In the genomic region with DNA sequence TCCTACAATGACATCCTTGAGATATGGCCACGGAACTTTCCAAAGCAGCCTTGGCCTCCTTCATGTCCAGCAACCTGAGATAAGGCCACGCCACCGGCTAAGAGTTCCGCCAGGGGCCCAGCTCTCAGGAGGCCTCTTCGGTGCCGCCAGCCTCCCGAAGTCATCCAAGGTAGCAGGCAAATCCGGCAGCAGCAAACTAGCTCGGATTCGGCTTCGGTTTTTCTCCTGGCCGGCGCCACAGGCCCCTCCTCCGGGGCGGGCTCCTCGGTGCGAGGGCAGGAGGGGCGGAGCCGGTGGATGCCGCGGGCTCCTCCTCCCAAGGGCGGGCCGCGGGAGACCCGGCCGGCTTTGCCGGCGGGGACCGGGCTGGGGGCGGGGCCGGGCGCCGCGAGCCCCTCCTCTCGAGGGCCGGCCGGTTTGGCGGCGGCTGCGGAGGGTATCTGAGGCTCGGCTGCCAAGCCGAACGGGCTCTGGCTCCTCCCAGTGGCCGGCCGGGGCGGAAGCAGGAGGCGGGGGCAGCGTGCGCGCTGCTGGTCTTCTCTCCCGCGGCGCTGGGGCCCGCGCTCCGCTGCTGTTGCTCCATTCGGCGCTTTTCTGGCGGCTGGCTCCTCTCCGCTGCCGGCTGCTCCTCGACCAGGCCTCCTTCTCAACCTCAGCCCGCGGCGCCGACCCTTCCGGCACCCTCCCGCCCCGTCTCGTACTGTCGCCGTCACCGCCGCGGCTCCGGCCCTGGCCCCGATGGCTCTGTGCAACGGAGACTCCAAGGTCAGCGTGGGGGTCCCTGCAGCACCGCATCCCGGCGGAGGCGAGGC, we compare ENCODE assay signal across 8 cellular contexts. TPM values are rescaled to one million over a fixed set of nuclear protein-coding genes. Genes with fewer than 3 reads are reported as not detected.
DNase-seq lines count a peak whose midpoint lies in the region; ATAC-seq, FAIRE-seq and TF ChIP-seq lines count a peak whose summit lies in the region.

Gene GMPS, plus strand, starts transcription at position 518 of the 812 bp plus-strand sequence. Its CDS starts 221 bp downstream, at position 739.

- peak; percentile 75 to 88 for TF ChIP-seq POLR2A in HepG2 (IDR thresholded peaks at IDR 0.05; ENCODE audit: insufficient read depth in 1 of 2, low read depth in 2 of 2, low read length in 2 of 2)

- H3K4me3 Mint-ChIP-seq in dendritic cell treated with granulocyte-macrophage colony-stimulating factor and Interleukin-4, amounts not matched to agents 40 ng/mL and 50 ng/mL, for 4 days: peak within 1 kb of the TSS; percentile 95

- no peaks in the 10 kb centered on the region for H3K9me3 ChIP-seq in HepG2 (ENCODE audit: low read length)

- TF ChIP-seq CTCF in C4-2B (conservative IDR thresholded peaks at IDR 0.05) (peak; percentile 58), HepG2 (CRISPR knock-in tag; IDR thresholded peaks at IDR 0.05) (peak; percentile 85)

- intact Hi-C loops in dendritic cell treated with granulocyte-macrophage colony-stimulating factor and Interleukin-4, amounts not matched to agents 40 ng/mL and 50 ng/mL, for 4 days (cut with micrococcal nuclease): loop anchor here (1.0 kb wide), 2 partner anchors 16 to 64 kb away; partner anchors contain the start of genes C3orf33 and SLC33A1
- intact Hi-C loops in HepG2 (cut with micrococcal nuclease; ENCODE audit: unreplicated experiment): loop anchor here (1.0 to 5.0 kb wide), 4 partner anchors 16 to 158 kb away; partner anchors contain the start of genes C3orf33 and SLC33A1

- TF ChIP-seq RAD21 in HepG2 (CRISPR knock-in tag; IDR thresholded peaks at IDR 0.05): peak; percentile 94

- CTCF ChIA-PET in HepG2 (lab: Yijun Ruan, JAX; ENCODE audit: low intra/inter-chr PET ratio, low total read pairs): interaction anchor here (1.1 kb wide), 1 partner anchor 65 kb away, joined by 3 read pairs; the partner anchor contains the start of gene C3orf33

- H3K27me3 ChIP-seq in HepG2 (ENCODE audit: control insufficient read depth in 1 of 2, insufficient read depth in 2 of 2, low read length in 2 of 2): no peaks in the 10 kb centered on the region; a peak in 1 of 5 replicates

- H3K4me1 ChIP-seq in HepG2 (ENCODE audit: insufficient read depth, low read length): peaks cover 51% of the 10 kb centered on the region

- peak within 1 kb of the TSS; percentile 93 for H3K27ac Mint-ChIP-seq in dendritic cell treated with granulocyte-macrophage colony-stimulating factor and Interleukin-4, amounts not matched to agents 40 ng/mL and 50 ng/mL, for 4 days

- peaks cover 8% of the 10 kb centered on the region for H3K36me3 Mint-ChIP-seq in dendritic cell treated with granulocyte-macrophage colony-stimulating factor and Interleukin-4, amounts not matched to agents 40 ng/mL and 50 ng/mL, for 4 days (ENCODE audit: low read depth)

- TF ChIP-seq EP300 in HepG2 (IDR thresholded peaks at IDR 0.05; ENCODE audit: low read depth in 2 of 2, low read length in 2 of 2): no peak
- TF ChIP-seq EP300 in HepG2 (CRISPR knock-in tag; IDR thresholded peaks at IDR 0.05; ENCODE audit: borderline replicate concordance): no peak

- no TSS peak for BruUV-seq in HepG2 (replicated peaks; lab: Mats Ljungman, UMichigan)

- H3K9ac ChIP-seq in HepG2 (ENCODE audit: insufficient read depth, low read depth, low read length): peak within 1 kb of the TSS; percentile 98

- H3K9me3 Mint-ChIP-seq in dendritic cell treated with granulocyte-macrophage colony-stimulating factor and Interleukin-4, amounts not matched to agents 40 ng/mL and 50 ng/mL, for 4 days: no peaks in the 10 kb centered on the region

- DNase-seq in NCI-H748 (lab: John Stamatoyannopoulos, UW; ENCODE audit: unreplicated experiment): peak; percentile 97
- DNase-seq in activated CD4-positive, alpha-beta T cell treated with anti-CD3 and anti-CD28 coated beads, Interleukin-2, amount 50 U/mL, for 24 hours (ENCODE audit: low read depth in 1 of 2, low spot score in 1 of 2): peak; percentile 89 to 90
- peak; percentile 84 for DNase-seq in HepG2 (ENCODE audit: low spot score)
- DNase-seq in stimulated activated CD4-positive, alpha-beta T cell treated with anti-CD3 and anti-CD28 coated beads, Interleukin-4, amount 100 ng/mL, for 1 hour: peak; percentile 95

- in situ Hi-C loops in HepG2 (cut with HindIII; ENCODE audit: extremely low pct_ligation_motif_present, low pct_unique_long_range_greater_than_20kb): no loop called here

- H4K20me1 ChIP-seq in HepG2 (ENCODE audit: insufficient read depth, low read length): peaks cover 7% of the 10 kb centered on the region; the same call in 1 of the 2 replicates

- ATAC-seq in GM19372 (IDR thresholded peaks at IDR 0.05; ENCODE audit: low read depth, unreplicated experiment) (peak; percentile 88), HG03558 (IDR thresholded peaks at IDR 0.05; ENCODE audit: extremely low read depth, unreplicated experiment) (peak; percentile 90), HepG2 (peak; percentile 93)

- no peaks in the 10 kb centered on the region for H3K36me3 ChIP-seq in HepG2 (replicated peaks in 1 of 2; ENCODE audit: control insufficient read depth in 1 of 2, insufficient read depth in 2 of 2, low read length in 2 of 2)

- POLR2A ChIA-PET in HepG2 (lab: Yijun Ruan, JAX): interaction anchor here (0.7 to 3.3 kb wide), 8 partner anchors 8 to 155 kb away, joined by 3 to 32 read pairs (median 5); partner anchors contain the start of genes C3orf33 and SLC33A1

- H3K27me3 Mint-ChIP-seq in dendritic cell treated with granulocyte-macrophage colony-stimulating factor and Interleukin-4, amounts not matched to agents 40 ng/mL and 50 ng/mL, for 4 days: no peaks in the 10 kb centered on the region

- H3K4me1 Mint-ChIP-seq in dendritic cell treated with granulocyte-macrophage colony-stimulating factor and Interleukin-4, amounts not matched to agents 40 ng/mL and 50 ng/mL, for 4 days (ENCODE audit: low read depth): peaks cover 13% of the 10 kb centered on the region

- peak within 1 kb of the TSS; percentile 95 for H3K4me2 ChIP-seq in HepG2 (ENCODE audit: low read depth, low read length)

- peak within 1 kb of the TSS; percentile 98 to 99 (median 99) for H3K4me3 ChIP-seq in HepG2 (replicated peaks in 1 of 3; ENCODE audit: insufficient read depth in 1 of 3, low read depth in 2 of 3, low read length in 3 of 3)

- peaks cover 46% of the 10 kb centered on the region for H3K79me2 ChIP-seq in HepG2 (ENCODE audit: insufficient read depth, low read length)

- H3K27ac ChIP-seq in C4-2B (peak within 1 kb of the TSS; percentile 100), HepG2 (ENCODE audit: extremely low read length, insufficient read depth, low read length) (peak within 1 kb of the TSS; percentile 98)

- WGBS in HepG2 (ENCODE audit: low lambda C conversion rate): 0% methylated on average over 3 of the region's 83 CpGs

- FAIRE-seq in HepG2 (lab: Jason Lieb, UNC): no peak

- H2AFZ ChIP-seq in HepG2 (ENCODE audit: low read length): peak within 1 kb of the TSS; percentile 94

TF ChIP-seq in HepG2, 621 proteins besides CTCF, POLR2A, EP300 and RAD21 (continues in another document):
- no peak for TF ChIP-seq ONECUT2 (CRISPR knock-in tag; IDR thresholded peaks at IDR 0.05)
- no peak for TF ChIP-seq ZNF577 (CRISPR knock-in tag; IDR thresholded peaks at IDR 0.05; ENCODE audit: borderline replicate concordance, low read depth)
- TF ChIP-seq ZNF710 (CRISPR knock-in tag; IDR thresholded peaks at IDR 0.05; ENCODE audit: borderline replicate concordance): 0 out of 2 replicates have a peak, but pooled peaks have one; percentile 8

RNA-seq across cellular contexts. Expression of gene GMPS, which starts in this region (rescaled TPM):
- total RNA-seq in HepG2 (2016; rRNA removed; fragmentation: Illumina TruSeq; extraction: Trizol): 85.5 and 133 TPM in 2 replicates
- 54.1 and 60.2 TPM in 2 replicates for total RNA-seq in HepG2 (2016; cell fraction: cytosol; rRNA removed; fragmentation: Illumina TruSeq; extraction: Trizol; ENCODE audit: low read depth)
- 89.1 and 121 TPM in 2 replicates for total RNA-seq in HepG2 (2016; cell fraction: insoluble cytoplasmic fraction; rRNA removed; fragmentation: Illumina TruSeq; extraction: Trizol)
- total RNA-seq in HepG2 (2016; cell fraction: membrane; rRNA removed; fragmentation: Illumina TruSeq; extraction: Trizol): 47.1 and 60.6 TPM in 2 replicates
- total RNA-seq in HepG2 (2016; cell fraction: nucleus; rRNA removed; fragmentation: Illumina TruSeq; extraction: Trizol): 40.1 and 41.2 TPM in 2 replicates
- polyA plus RNA-seq in HepG2 (2011; rRNA removed): 19.7 and 29.6 TPM in 2 replicates
- polyA plus RNA-seq in HepG2 (2011; cell fraction: cytosol; rRNA removed): 15.9 and 27.6 TPM in 2 replicates
- 6.9 and 9.6 TPM in 2 replicates for polyA plus RNA-seq in HepG2 (2011; cell fraction: nucleus; rRNA removed)
- polyA plus RNA-seq in HepG2 (2012): 60.1 and 74.6 TPM in 2 replicates
- polyA plus RNA-seq in HepG2 (2016; cell fraction: cytosol; fragmentation: Illumina TruSeq; extraction: Trizol; ENCODE audit: low read depth): 13.3 and 16.3 TPM in 2 replicates
- polyA plus RNA-seq in HepG2 (2016; cell fraction: insoluble cytoplasmic fraction; fragmentation: Illumina TruSeq; extraction: Trizol; ENCODE audit: low read depth): 109 and 115 TPM in 2 replicates
- 23.2 and 29.1 TPM in 2 replicates for polyA plus RNA-seq in HepG2 (2016; cell fraction: membrane; fragmentation: Illumina TruSeq; extraction: Trizol; ENCODE audit: low read depth)
- polyA plus RNA-seq in HepG2 (2016; cell fraction: nucleus; fragmentation: Illumina TruSeq; extraction: Trizol; ENCODE audit: insufficient read depth, low read depth): 38.4 and 47.1 TPM in 2 replicates
- 18.8 and 66.2 TPM in 2 replicates for polyA minus RNA-seq in HepG2 (2011; rRNA and poly(A)+ RNA removed; ENCODE audit: low replicate concordance)
- polyA minus RNA-seq in HepG2 (2011; cell fraction: cytosol; rRNA and poly(A)+ RNA removed): 42.1 and 54.6 TPM in 2 replicates
- 24.3 and 28.3 TPM in 2 replicates for polyA minus RNA-seq in HepG2 (2011; cell fraction: nucleus; rRNA and poly(A)+ RNA removed)

Comparison
In these comparisons a context has a peak if more than half of its experiments do, and no peak if none do; other contexts are left out.
1. Peak in every context shown above with its lines: DNase-seq, ATAC-seq, H3K4me3 ChIP-seq and H3K27ac ChIP-seq.